21 cellular contexts compared by ENCODE assay signal in genomic region chr15:48592929-48593328, GRCh38.
"Had no signal": no experiment of that assay in that cellular context is flagged by ENCODE, and none has a peak within 500 bp of the region (broad histone marks: within the 10 kb centered on the region; RNA-seq: fewer than 3 reads in every experiment).

No MANE protein-coding gene starts in this region.

- H3K4me3 Mint-ChIP-seq: activated naive CD4-positive, alpha-beta T cell treated with anti-CD3 and anti-CD28 coated beads for 36 hours; activated T-helper 17 cell treated with anti-CD3 and anti-CD28 coated beads, Interleukin-2, amount 50 U/mL, for 72 hours; central memory CD8-positive, alpha-beta T cell; naive thymus-derived CD4-positive, alpha-beta T cell; T-cell had no signal

- H3K36me3 Mint-ChIP-seq: naive thymus-derived CD4-positive, alpha-beta T cell; T-cell had no signal

- H3K4me3 ChIP-seq: esophagus squamous epithelium, skin epidermis, tibial nerve, vagina had no signal

- ATAC-seq: activated T-helper 17 cell treated with anti-CD3 and anti-CD28 coated beads, Interleukin-2, amount 50 U/mL, for 72 hours; naive thymus-derived CD4-positive, alpha-beta T cell; T-cell had no signal

- H3K9me3 Mint-ChIP-seq: activated naive CD4-positive, alpha-beta T cell treated with anti-CD3 and anti-CD28 coated beads for 36 hours; activated T-helper 17 cell treated with anti-CD3 and anti-CD28 coated beads, Interleukin-2, amount 50 U/mL, for 72 hours; central memory CD8-positive, alpha-beta T cell; naive thymus-derived CD4-positive, alpha-beta T cell; T-cell had no signal

- DNase-seq: activated CD4-positive, alpha-beta T cell treated with anti-CD3 and anti-CD28 coated beads, Interleukin-2, amount 50 U/mL, for 1 hour; activated naive CD4-positive, alpha-beta T cell treated with anti-CD3 and anti-CD28 coated beads for 36 hours; activated T-cell treated with anti-CD3 and anti-CD28 coated beads for 4 hours; cortex of kidney; effector CD8-positive, alpha-beta T cell; esophagus squamous epithelium; head of caudate nucleus; naive thymus-derived CD4-positive, alpha-beta T cell; posterior cingulate gyrus; stimulated activated CD4-positive, alpha-beta T cell treated with anti-CD3 and anti-CD28 coated beads, Interleukin-4, amount 100 ng/mL, for 4 hours; stimulated activated CD8-positive, alpha-beta memory T cell treated with anti-CD3 and anti-CD28 coated beads, Interleukin-4, amount 100 ng/mL, for 48 hours; stimulated activated naive CD4-positive, alpha-beta T cell treated with Interleukin-2 at 50 U/mL for 16 hours; substantia nigra; T-cell; T-helper 9 cell had no signal

- H3K27ac Mint-ChIP-seq: activated naive CD4-positive, alpha-beta T cell treated with anti-CD3 and anti-CD28 coated beads for 36 hours; activated T-helper 17 cell treated with anti-CD3 and anti-CD28 coated beads, Interleukin-2, amount 50 U/mL, for 72 hours; naive thymus-derived CD4-positive, alpha-beta T cell; T-cell had no signal

- H3K27me3 ChIP-seq: neutrophil, tibial nerve, vagina had no signal

- H3K36me3 ChIP-seq: neutrophil, vagina had no signal

- H3K9me3 ChIP-seq: esophagus squamous epithelium, neutrophil, tibial nerve, vagina had no signal

- H3K27ac ChIP-seq: esophagus squamous epithelium, neutrophil, skin epidermis, tibial nerve, vagina had no signal

- H3K4me1 Mint-ChIP-seq: activated T-helper 17 cell treated with anti-CD3 and anti-CD28 coated beads, Interleukin-2, amount 50 U/mL, for 72 hours; central memory CD8-positive, alpha-beta T cell had no signal
